In the genomic region with DNA sequence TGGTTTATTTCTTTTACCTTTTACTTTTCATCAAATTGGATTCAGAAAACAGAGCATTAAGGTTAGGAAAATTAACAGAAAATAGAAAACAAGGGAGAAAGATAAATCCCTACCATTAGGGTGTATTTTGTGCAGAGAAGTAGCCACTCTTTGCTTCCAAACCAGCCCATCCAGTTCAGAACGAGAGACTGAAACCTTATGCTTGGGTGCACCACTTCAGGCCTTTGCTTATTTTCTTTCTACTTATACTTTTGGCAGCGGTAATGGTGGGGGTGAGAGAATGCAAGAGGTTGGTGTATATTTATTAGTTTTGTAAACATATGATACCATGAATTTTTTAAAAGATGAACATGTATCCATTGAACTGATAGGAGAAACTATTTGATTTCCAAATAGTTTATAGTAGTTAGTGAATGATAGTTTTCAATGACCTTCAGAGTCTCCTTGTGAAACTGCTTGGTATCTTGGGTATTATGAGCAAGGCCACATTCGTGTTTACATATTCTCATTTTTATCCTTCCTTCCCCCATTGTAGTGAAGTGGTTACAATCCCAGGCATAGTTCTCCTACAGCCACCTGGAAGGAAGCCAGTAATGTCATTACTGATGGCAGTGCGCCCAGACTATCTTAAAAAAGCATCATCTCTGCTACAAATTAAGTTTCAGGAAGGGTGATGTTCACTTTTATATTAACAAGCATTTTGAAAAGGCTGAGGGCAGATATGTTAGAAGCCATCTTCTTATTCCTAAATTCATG, we compare ENCODE assay signal across 8 cellular contexts.
DNase-seq lines count a peak whose midpoint lies in the region; ATAC-seq and TF ChIP-seq lines count a peak whose summit lies in the region.

No MANE protein-coding gene starts in this region.

- H3K27ac Mint-ChIP-seq in nephron (peak overlapping the region; percentile 92 to 99 (median 93)), H9 (no peak overlapping the region)
- no peak overlapping the region for H3K27ac Mint-ChIP-seq in activated naive CD8-positive, alpha-beta T cell treated with anti-CD3 and anti-CD28 coated beads, Interleukin-2, amount 50 U/mL, for 24 hours

- intact Hi-C loops in Panc1 (cut with micrococcal nuclease; ENCODE audit: unreplicated experiment): no loop called here

- no peaks in the 10 kb centered on the region for H3K27me3 ChIP-seq in Panc1 (ENCODE audit: control insufficient read depth, insufficient read depth, low read length)
- H3K27me3 ChIP-seq in H9 (ENCODE audit: insufficient read depth, low read length): no peaks in the 10 kb centered on the region

- H3K4ac ChIP-seq in H9 (ENCODE audit: low read depth, low read length): no peak overlapping the region

- H4K8ac ChIP-seq in H9 (replicated peaks; ENCODE audit: insufficient read length, low read depth, low read length): no peak overlapping the region

- H3K9ac ChIP-seq in H9 (ENCODE audit: extremely low read depth, insufficient read length, low read length): no peak overlapping the region

- peaks cover 19% of the 10 kb centered on the region for H3K9me3 Mint-ChIP-seq in nephron
- H3K9me3 Mint-ChIP-seq in H9: peaks cover 13 to 26% of the 10 kb centered on the region in 2 experiments
- H3K9me3 Mint-ChIP-seq in activated naive CD8-positive, alpha-beta T cell treated with anti-CD3 and anti-CD28 coated beads, Interleukin-2, amount 50 U/mL, for 24 hours: peaks cover 6% of the 10 kb centered on the region

- H3K18ac ChIP-seq in H9 (ENCODE audit: insufficient read length, low read depth, low read length): no peak overlapping the region

- H3K9me3 ChIP-seq in Panc1 (ENCODE audit: control insufficient read depth, insufficient read depth, low read depth, low read length) (no peaks in the 10 kb centered on the region), H9 (ENCODE audit: control insufficient read depth, low read depth, low read length) (no peaks in the 10 kb centered on the region)

- in situ Hi-C loops in KBM-7 (cut with MboI; ENCODE audit: low pct_unique_long_range_greater_than_20kb, low sequenced_read_pairs): no loop called here
- in situ Hi-C loops in Panc1 (cut with HindIII; ENCODE audit: low pct_unique_long_range_greater_than_20kb, low sequenced_read_pairs): no loop called here

- H3K79me1 ChIP-seq in H9 (ENCODE audit: insufficient read depth, low read depth, low read length, poor library complexity, severe bottlenecking): no peaks in the 10 kb centered on the region

- peak; percentile 59 for ATAC-seq in GM21390 (IDR thresholded peaks at IDR 0.05; ENCODE audit: unreplicated experiment)
- ATAC-seq in Panc1: peak; percentile 48; the same call in 1 of the 2 replicates
- peak; percentile 80 for ATAC-seq in esophagus mucosa
- no peak for ATAC-seq in activated naive CD8-positive, alpha-beta T cell treated with anti-CD3 and anti-CD28 coated beads, Interleukin-2, amount 50 U/mL, for 24 hours

- CTCF ChIA-PET in Panc1 (lab: Charles Lee): no interaction called here

- no peak overlapping the region for H2BK120ac ChIP-seq in H9 (ENCODE audit: low read depth, low read length, poor library complexity, severe bottlenecking)

- H2BK5ac ChIP-seq in H9 (ENCODE audit: insufficient read length, low read length): no peak overlapping the region

- no peak overlapping the region for H3K14ac ChIP-seq in H9 (ENCODE audit: insufficient read depth, low read length)

- no peak overlapping the region for H2BK15ac ChIP-seq in H9 (ENCODE audit: low read depth, low read length)

- POLR2A ChIA-PET in Panc1 (lab: Charles Lee): no interaction called here

- no TSS peak for BruUV-seq in Panc1 (replicated peaks; lab: Mats Ljungman, UMichigan)

- WGBS in H9 (ENCODE audit: extremely low coverage, insufficient read length, low lambda C conversion rate): no CpG with 5 or more reads among the region's 4 CpGs

- no peak overlapping the region for H3K23ac ChIP-seq in H9 (ENCODE audit: insufficient read length, low read depth, low read length)

- H3K4me3 ChIP-seq in Panc1 (ENCODE audit: low read depth in 2 of 2, low read length in 2 of 2): no peak overlapping the region

- H3K4me1 ChIP-seq in Panc1 (ENCODE audit: control insufficient read depth, insufficient read depth, low read length): peaks cover 3% of the 10 kb centered on the region; the same call in 1 of the 2 replicates
- no peaks in the 10 kb centered on the region for H3K4me1 ChIP-seq in H9 (ENCODE audit: insufficient read depth, low read length)

- H4K20me1 ChIP-seq in H9 (ENCODE audit: control insufficient read depth, insufficient read depth, insufficient read length): no peaks in the 10 kb centered on the region

- no peaks in the 10 kb centered on the region for H3K23me2 ChIP-seq in H9 (ENCODE audit: insufficient read length, low read depth, low read length, poor library complexity, severe bottlenecking)

- H3K27ac ChIP-seq in Panc1 (ENCODE audit: low read length) (no peak overlapping the region), H9 (ENCODE audit: insufficient read length, low read depth, low read length) (no peak overlapping the region)

- no peak for TF ChIP-seq CTCF in Panc1 (IDR thresholded peaks at IDR 0.05)
- TF ChIP-seq CTCF in nephron (IDR thresholded peaks at IDR 0.05; ENCODE audit: unreplicated experiment in 3 of 3): no peak
- no peak for TF ChIP-seq CTCF in H9 (conservative IDR thresholded peaks at IDR 0.05)

- no peak overlapping the region for H2AFZ ChIP-seq in H9 (ENCODE audit: low read length)

- no peak overlapping the region for H2BK20ac ChIP-seq in H9 (ENCODE audit: low read depth, low read length, poor library complexity, severe bottlenecking)

- no peak overlapping the region for H3K56ac ChIP-seq in H9 (ENCODE audit: insufficient read length, low read depth, low read length)

- H3T11ph ChIP-seq in H9 (ENCODE audit: low read length): no peak overlapping the region

- no peak overlapping the region for H3K4me2 ChIP-seq in H9 (ENCODE audit: insufficient read depth, insufficient read length, low read length)

- DNase-seq in COLO668 (lab: John Stamatoyannopoulos, UW; ENCODE audit: unreplicated experiment): peak; percentile 70
- peak; percentile 95 for DNase-seq in KBM-7
- DNase-seq in Panc1 (ENCODE audit: low read depth, low spot score): peak; percentile 25
- DNase-seq in H9: no peak
- no peak for DNase-seq in activated naive CD8-positive, alpha-beta T cell treated with anti-CD3 and anti-CD28 coated beads, Interleukin-2, amount 50 U/mL, for 24 hours

- no peak overlapping the region for H4K5ac ChIP-seq in H9 (ENCODE audit: insufficient read length, low read depth, low read length)

- H2AK5ac ChIP-seq in H9 (ENCODE audit: insufficient read length, low read length): no peak overlapping the region

- peaks cover 17% of the 10 kb centered on the region for H3K36me3 Mint-ChIP-seq in nephron (ENCODE audit: low read depth)
- peaks cover 8 to 23% (median 18%) of the 10 kb centered on the region in 3 experiments for H3K36me3 Mint-ChIP-seq in H9 (ENCODE audit: insufficient read depth in 1 of 3, low read depth in 3 of 3)
- H3K36me3 Mint-ChIP-seq in activated naive CD8-positive, alpha-beta T cell treated with anti-CD3 and anti-CD28 coated beads, Interleukin-2, amount 50 U/mL, for 24 hours (ENCODE audit: low read depth): peaks cover 42% of the 10 kb centered on the region

- peak overlapping the region in 2 of 3 experiments; percentile 12 to 15 for H3K4me3 Mint-ChIP-seq in nephron
- no peak overlapping the region for H3K4me3 Mint-ChIP-seq in H9
- no peak overlapping the region for H3K4me3 Mint-ChIP-seq in activated naive CD8-positive, alpha-beta T cell treated with anti-CD3 and anti-CD28 coated beads, Interleukin-2, amount 50 U/mL, for 24 hours

- no peaks in the 10 kb centered on the region for H3K27me3 Mint-ChIP-seq in nephron (ENCODE audit: low read depth)
- peaks cover 3% of the 10 kb centered on the region for H3K27me3 Mint-ChIP-seq in H9 (ENCODE audit: low read depth)
- H3K27me3 Mint-ChIP-seq in activated naive CD8-positive, alpha-beta T cell treated with anti-CD3 and anti-CD28 coated beads, Interleukin-2, amount 50 U/mL, for 24 hours: no peaks in the 10 kb centered on the region

- H4K91ac ChIP-seq in H9 (ENCODE audit: insufficient read length, low read depth, low read length): no peak overlapping the region

- no peak overlapping the region for H2BK12ac ChIP-seq in H9 (ENCODE audit: insufficient read length, low read depth, low read length)

- H3K79me2 ChIP-seq in H9 (ENCODE audit: insufficient read depth, low read length): no peaks in the 10 kb centered on the region

- H3K4me1 Mint-ChIP-seq in nephron (peaks cover 42% of the 10 kb centered on the region), H9 (peaks cover 5 to 7% of the 10 kb centered on the region in 2 experiments; a peak in 2 of 4 replicates)
- H3K4me1 Mint-ChIP-seq in activated naive CD8-positive, alpha-beta T cell treated with anti-CD3 and anti-CD28 coated beads, Interleukin-2, amount 50 U/mL, for 24 hours: peaks cover 56% of the 10 kb centered on the region

- H3K36me3 ChIP-seq in Panc1 (ENCODE audit: control insufficient read depth, insufficient read depth, low read length): no peaks in the 10 kb centered on the region

Comparison
In these comparisons a context has a peak if more than half of its experiments do, and no peak if none do; other contexts are left out.
1. DNase-seq: peak in COLO668 (single experiment), KBM-7 (single experiment) and Panc1 (single experiment); none in H9 (single experiment) and activated naive CD8-positive, alpha-beta T cell treated with anti-CD3 and anti-CD28 coated beads, Interleukin-2, amount 50 U/mL, for 24 hours (single experiment).
2. H3K27ac Mint-ChIP-seq: peak in nephron (3 of 3); none in H9 (0 of 3) and activated naive CD8-positive, alpha-beta T cell treated with anti-CD3 and anti-CD28 coated beads, Interleukin-2, amount 50 U/mL, for 24 hours (single experiment).
3. H3K4me3 Mint-ChIP-seq: peak in nephron (2 of 3); none in H9 (0 of 2) and activated naive CD8-positive, alpha-beta T cell treated with anti-CD3 and anti-CD28 coated beads, Interleukin-2, amount 50 U/mL, for 24 hours (single experiment).